ENCODE assay signal across 2 cellular contexts in genomic region chr10:63480237-63480636, GRCh38.
TF ChIP-seq lines count a peak whose summit lies in the region.

No MANE protein-coding gene starts in this region.

TF ChIP-seq in HEK293, 187 proteins besides CTCF, POLR2A, EP300 and RAD21:
- TF ChIP-seq EGR2 (tag by site-specific recombination; IDR thresholded peaks at IDR 0.05; ENCODE audit: low read depth) (0 out of 2 replicates have a peak, but pooled peaks have one; percentile 7), AEBP2 (tag by site-specific recombination; IDR thresholded peaks at IDR 0.05; ENCODE audit: borderline replicate concordance) (no peak), ZNF658 (tag by site-specific recombination; IDR thresholded peaks at IDR 0.05) (no peak)

TF ChIP-seq in HepG2, 621 proteins besides CTCF, POLR2A, EP300 and RAD21:
- 0 out of 2 replicates have a peak, but pooled peaks have one; percentile 20 for TF ChIP-seq ZMYM4 (CRISPR knock-in tag; IDR thresholded peaks at IDR 0.05)
- TF ChIP-seq RORA (CRISPR knock-in tag; IDR thresholded peaks at IDR 0.05): no peak
- TF ChIP-seq ZNF362 (CRISPR knock-in tag; IDR thresholded peaks at IDR 0.05; ENCODE audit: borderline replicate concordance): peak; percentile 35; the same call in 1 of the 2 replicates
- TF ChIP-seq THAP9 (CRISPR knock-in tag; IDR thresholded peaks at IDR 0.05; ENCODE audit: borderline replicate concordance): no peak
- TF ChIP-seq ELF4 (CRISPR knock-in tag; IDR thresholded peaks at IDR 0.05; ENCODE audit: borderline replicate concordance): no peak
- TF ChIP-seq LCORL (IDR thresholded peaks at IDR 0.05): no peak
- TF ChIP-seq LCORL (CRISPR knock-in tag; IDR thresholded peaks at IDR 0.05): no peak
- TF ChIP-seq JUNB (CRISPR knock-in tag; IDR thresholded peaks at IDR 0.05; ENCODE audit: borderline replicate concordance): no peak
- TF ChIP-seq ZFP91 (CRISPR knock-in tag; IDR thresholded peaks at IDR 0.05; ENCODE audit: borderline replicate concordance): no peak
- TF ChIP-seq ARID5B (CRISPR knock-in tag; IDR thresholded peaks at IDR 0.05): 0 out of 2 replicates have a peak, but pooled peaks have one; percentile 12
- TF ChIP-seq HNF4A (CRISPR knock-in tag; IDR thresholded peaks at IDR 0.05): peak; percentile 39; the same call in 1 of the 2 replicates
- TF ChIP-seq ELF1 (CRISPR knock-in tag; IDR thresholded peaks at IDR 0.05): no peak
- TF ChIP-seq ZNF281 (CRISPR knock-in tag; IDR thresholded peaks at IDR 0.05; ENCODE audit: borderline replicate concordance): no peak
- TF ChIP-seq ZSCAN12 (CRISPR knock-in tag; IDR thresholded peaks at IDR 0.05): no peak
- TF ChIP-seq ZNF432 (CRISPR knock-in tag; IDR thresholded peaks at IDR 0.05; ENCODE audit: borderline replicate concordance): no peak
- TF ChIP-seq HOXA7 (CRISPR knock-in tag; IDR thresholded peaks at IDR 0.05): no peak
- no peak for TF ChIP-seq ZNF331 (CRISPR knock-in tag; IDR thresholded peaks at IDR 0.05)
- no peak for TF ChIP-seq ZNF558 (CRISPR knock-in tag; IDR thresholded peaks at IDR 0.05; ENCODE audit: borderline replicate concordance)
- no peak for TF ChIP-seq RBAK (CRISPR knock-in tag; IDR thresholded peaks at IDR 0.05)
- 0 out of 2 replicates have a peak, but pooled peaks have one; percentile 21 for TF ChIP-seq SALL1 (CRISPR knock-in tag; IDR thresholded peaks at IDR 0.05)
- no peak for TF ChIP-seq KAT7 (CRISPR knock-in tag; IDR thresholded peaks at IDR 0.05; ENCODE audit: borderline replicate concordance)
